In the genomic region with DNA sequence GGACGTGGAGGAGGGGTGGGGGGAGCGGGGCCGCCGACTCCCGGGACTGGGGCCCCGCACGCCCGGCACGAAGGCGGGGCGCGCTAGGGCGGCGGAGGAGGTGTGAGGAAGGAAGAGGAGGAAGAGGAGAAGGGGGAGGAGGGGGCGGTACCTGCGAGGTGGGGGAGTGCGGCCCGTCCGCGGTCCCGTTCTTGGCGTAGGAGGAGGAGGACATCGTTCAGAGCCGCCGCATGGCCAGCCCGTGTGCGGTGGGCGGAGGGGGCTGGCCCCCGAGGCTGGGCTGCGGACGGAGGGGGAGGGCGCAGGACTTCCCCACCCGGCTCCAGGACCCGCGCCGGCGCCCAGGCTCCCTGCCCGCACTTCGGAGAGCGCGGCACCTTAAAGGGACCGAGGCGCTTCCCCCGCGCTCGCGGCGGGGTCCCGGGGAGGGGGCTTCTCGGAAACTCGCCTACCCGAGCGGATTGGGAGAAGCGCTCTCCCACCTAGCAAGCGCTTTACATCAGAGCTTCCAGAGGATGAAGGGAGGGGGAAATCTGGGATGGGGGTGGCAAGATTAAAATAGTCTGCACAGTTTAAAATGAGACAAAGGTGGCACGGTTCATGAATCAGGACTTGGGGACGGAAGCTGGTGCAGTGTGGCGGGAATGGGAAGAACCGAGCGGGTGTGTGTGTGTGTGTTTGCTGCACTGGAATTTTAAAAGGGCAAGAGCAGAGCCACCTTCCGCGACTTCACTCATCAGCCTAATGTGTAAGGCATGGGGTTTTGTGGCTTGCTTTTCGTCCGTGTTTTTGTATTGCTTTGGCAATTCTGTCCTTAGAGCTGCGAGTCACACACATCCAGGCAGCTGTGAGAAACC, we compare ENCODE assay signal across 8 cellular contexts. TPM values are rescaled to one million over a fixed set of nuclear protein-coding genes. Genes with fewer than 3 reads are reported as not detected.
A peak's percentile ranks its signal among the peaks of the same experiment; 100 is the strongest.
DNase-seq lines count a peak whose midpoint lies in the region; ATAC-seq and TF ChIP-seq lines count a peak whose summit lies in the region.

CACNB4 (minus strand) TSS at position 247 of the 857 bp plus-strand sequence.

- DNase-seq in H4 (ENCODE audit: low spot score) (peak; percentile 13), RPMI7951 (ENCODE audit: low read depth) (peak; percentile 31), colonic mucosa (peak; percentile 20), lower lobe of right lung (peak; percentile 51), tibial artery (peak in 1 of 2 donors; percentile 28), NCI-H345 (lab: John Stamatoyannopoulos, UW) (no peak)

- H3K9me3 ChIP-seq in ES-I3 (ENCODE audit: control insufficient read depth, insufficient read depth, low read length) (no peaks in the 10 kb centered on the region), colonic mucosa (no peaks in the 10 kb centered on the region), lower lobe of right lung (no peaks in the 10 kb centered on the region), tibial artery (no peaks in the 10 kb centered on the region)

- no peaks in the 10 kb centered on the region for H3K36me3 ChIP-seq in ES-I3 (ENCODE audit: insufficient read depth, low read length)
- no peaks in the 10 kb centered on the region for H3K36me3 ChIP-seq in colonic mucosa
- H3K36me3 ChIP-seq in lower lobe of right lung: no peaks in the 10 kb centered on the region
- H3K36me3 ChIP-seq in tibial artery: no peaks in the 10 kb centered on the region

- H3K9ac ChIP-seq in ES-I3 (ENCODE audit: low read depth, low read length) (peak within 1 kb of the TSS; percentile 56), colonic mucosa (ENCODE audit: low read depth in 2 of 2, low read length in 2 of 2) (peak within 1 kb of the TSS in 1 of 2 donors; percentile 55)

- H3K27me3 ChIP-seq in colonic mucosa (peaks cover 30% of the 10 kb centered on the region), lower lobe of right lung (ENCODE audit: low read depth) (peaks cover 26% of the 10 kb centered on the region), tibial artery (peaks cover 0 to 13% of the 10 kb centered on the region in 2 donors)

- H3K4me1 ChIP-seq in ES-I3 (ENCODE audit: insufficient read depth, low read length) (no peaks in the 10 kb centered on the region), colonic mucosa (peaks cover 5% of the 10 kb centered on the region), lower lobe of right lung (peaks cover 8% of the 10 kb centered on the region), tibial artery (peaks cover 0 to 25% (median 16%) of the 10 kb centered on the region in 4 donors)

- H3K27ac ChIP-seq in colonic mucosa: no peak within 1 kb of the TSS
- peak within 1 kb of the TSS; percentile 37 for H3K27ac ChIP-seq in lower lobe of right lung
- peak within 1 kb of the TSS; percentile 65 for H3K27ac ChIP-seq in tibial artery

- intact Hi-C loops in colonic mucosa (cut with DNase I): no loop called here
- intact Hi-C loops in lower lobe of right lung (cut with DNase I): no loop called here
- intact Hi-C loops in tibial artery (cut with DNase I; ENCODE audit: low total_unique reads): no loop called here

- peak within 1 kb of the TSS; percentile 49 for H3K4me3 ChIP-seq in colonic mucosa
- H3K4me3 ChIP-seq in lower lobe of right lung: peak within 1 kb of the TSS; percentile 69
- H3K4me3 ChIP-seq in tibial artery: peak within 1 kb of the TSS; percentile 63 to 81

- TF ChIP-seq CTCF in colonic mucosa (IDR thresholded peaks at IDR 0.05) (no peak), lower lobe of right lung (IDR thresholded peaks at IDR 0.05) (no peak), tibial artery (IDR thresholded peaks at IDR 0.05) (no peak)

- ATAC-seq in lower lobe of right lung (peak; percentile 74 to 75), GM18517 (IDR thresholded peaks at IDR 0.05; ENCODE audit: unreplicated experiment) (no peak)

RNA-seq across cellular contexts. Expression of gene CACNB4, which starts in this region (rescaled TPM):
- total RNA-seq in H4 (2014; rRNA removed; shearing (Covaris generic)): 0.31 and 0.79 TPM in 2 replicates
- 0.10 and 0.12 TPM in 2 replicates for total RNA-seq in RPMI7951 (2014; rRNA removed; shearing (Covaris generic))
- total RNA-seq in colonic mucosa: 1 to 10 TPM in 1 of 2 donors, under 1 TPM in 1; 0.44 to 1.0 TPM
- total RNA-seq in lower lobe of right lung: 17.3 TPM

Comparison
In these comparisons a context has a peak if more than half of its experiments do, and no peak if none do; other contexts are left out.
1. Peak in DNase-seq in H4; RNA of the gene not detected or under 1 TPM.
2. Peak in DNase-seq in RPMI7951; RNA of the gene not detected or under 1 TPM.